ENCODE assay signal across 8 cellular contexts in the genomic region with DNA sequence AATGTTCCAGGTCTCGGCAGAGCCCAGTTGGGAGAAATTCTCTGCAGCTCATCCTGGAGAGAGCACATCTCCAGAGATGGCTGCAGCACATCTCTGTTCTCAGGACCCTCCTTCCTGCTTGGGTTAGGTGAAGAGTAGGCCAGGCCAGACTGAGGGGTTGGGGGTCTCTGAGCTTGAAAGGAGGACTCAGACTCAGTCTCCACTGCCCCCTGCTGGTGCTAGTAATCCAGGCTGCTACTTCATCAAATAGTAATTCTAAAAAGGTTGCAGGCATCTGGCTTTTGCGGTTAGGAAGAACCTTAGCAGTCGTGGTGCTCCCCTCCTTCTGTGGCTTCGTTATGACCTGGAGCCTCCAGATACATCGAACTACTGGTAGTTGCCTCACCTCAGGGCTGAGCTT. TPM values are rescaled to one million over a fixed set of nuclear protein-coding genes. Genes with fewer than 3 reads are reported as not detected.
DNase-seq lines count a peak whose midpoint lies in the region; ATAC-seq and TF ChIP-seq lines count a peak whose summit lies in the region.

No MANE protein-coding gene starts in this region.

- H3K9me3 ChIP-seq in hepatocyte (ENCODE audit: low read depth): no peaks in the 10 kb centered on the region
- no peaks in the 10 kb centered on the region for H3K9me3 ChIP-seq in tibial artery
- no peaks in the 10 kb centered on the region for H3K9me3 ChIP-seq in aorta (ENCODE audit: control insufficient read depth, low read length)

- DNase-seq in AG09309 (ENCODE audit: low read depth): no peak
- peak; percentile 71 for DNase-seq in hepatocyte (ENCODE audit: low spot score)
- DNase-seq in tibial artery: peak; percentile 28 to 52
- no peak for DNase-seq in aorta
- DNase-seq in HPDE6-E6E7 (ENCODE audit: extremely low spot score): no peak

- H3K4me2 ChIP-seq in hepatocyte: no peak overlapping the region

- intact Hi-C loops in tibial artery (cut with DNase I; ENCODE audit: low total_unique reads) (no loop called here), aorta (cut with DNase I) (loop anchor here in 1 of 2 donors (10.0 kb wide), 1 partner anchor 196 kb away; no protein-coding TSS in a partner anchor)

- peaks cover 23% of the 10 kb centered on the region for H3K79me2 ChIP-seq in hepatocyte

- ATAC-seq in aorta (ENCODE audit: low FRiP score) (no peak), GM18520 (IDR thresholded peaks at IDR 0.05; ENCODE audit: unreplicated experiment) (no peak)

- TF ChIP-seq CTCF in AG09309 (IDR thresholded peaks at IDR 0.05; ENCODE audit: control insufficient read depth, insufficient read depth, low read depth, low read length, missing control alignments): peak; percentile 77
- TF ChIP-seq CTCF in GM12875 (IDR thresholded peaks at IDR 0.05; ENCODE audit: borderline replicate concordance, insufficient read depth, low read depth, low read length): peak; percentile 54
- peak; percentile 80 for TF ChIP-seq CTCF in VCaP (conservative IDR thresholded peaks at IDR 0.05)
- TF ChIP-seq CTCF in hepatocyte (IDR thresholded peaks at IDR 0.05; ENCODE audit: poor library complexity): peak; percentile 66
- peak; percentile 37 for TF ChIP-seq CTCF in tibial artery (IDR thresholded peaks at IDR 0.05)

- no peak overlapping the region for H3K4me3 ChIP-seq in AG09309 (ENCODE audit: control insufficient read depth, low read depth, low read length)
- H3K4me3 ChIP-seq in GM12875 (ENCODE audit: low read depth, low read length): no peak overlapping the region
- no peak overlapping the region for H3K4me3 ChIP-seq in hepatocyte
- no peak overlapping the region for H3K4me3 ChIP-seq in tibial artery
- H3K4me3 ChIP-seq in aorta (ENCODE audit: low read length in 2 of 2): no peak overlapping the region

- H3K27me3 ChIP-seq in hepatocyte (no peaks in the 10 kb centered on the region), tibial artery (no peaks in the 10 kb centered on the region), aorta (ENCODE audit: control insufficient read depth in 1 of 2, insufficient read depth in 2 of 2, low read length in 1 of 2) (no peaks in the 10 kb centered on the region)

- H3K36me3 ChIP-seq in hepatocyte (replicated peaks; ENCODE audit: insufficient read depth, low read depth) (no peaks in the 10 kb centered on the region), tibial artery (peaks cover 0 to 13% (median 7%) of the 10 kb centered on the region in 3 donors), aorta (ENCODE audit: control insufficient read depth in 1 of 2, insufficient read depth in 2 of 2, low read length in 1 of 2) (no peaks in the 10 kb centered on the region)

- 60% methylated on average over 5 of the region's 5 CpGs for WGBS in hepatocyte (ENCODE audit: low lambda C conversion rate, missing lambda C conversion rate)
- WGBS in aorta, 2 donors: 54 to 56% methylated on average over 5 of the region's 5 CpGs

- H3K4me1 ChIP-seq in hepatocyte (ENCODE audit: insufficient read depth) (no peaks in the 10 kb centered on the region), tibial artery (peaks cover 0 to 4% (median 0%) of the 10 kb centered on the region in 4 donors), aorta (ENCODE audit: control insufficient read depth in 1 of 2, insufficient read depth in 2 of 2, low read length in 2 of 2) (no peaks in the 10 kb centered on the region)

- H3K9me2 ChIP-seq in hepatocyte (replicated peaks; ENCODE audit: insufficient read depth): no peaks in the 10 kb centered on the region

- H2AFZ ChIP-seq in hepatocyte: no peak overlapping the region

- H3K27ac ChIP-seq in VCaP (no peak overlapping the region), hepatocyte (no peak overlapping the region), tibial artery (no peak overlapping the region), aorta (ENCODE audit: low read depth in 1 of 2, low read length in 2 of 2) (no peak overlapping the region)

- peaks cover 6% of the 10 kb centered on the region for H4K20me1 ChIP-seq in hepatocyte (ENCODE audit: insufficient read depth, poor library complexity, severe bottlenecking)

RNA-seq across cellular contexts. Expression of a gene that starts 9.7 kb away (rescaled TPM):
- total RNA-seq in hepatocyte: 14.9 and 18.7 TPM in 2 replicates
- 4.8 and 5.0 TPM in 2 replicates for polyA plus RNA-seq in hepatocyte
- total RNA-seq in aorta: 10 to 100 TPM in 1 of 2 donors, 1 to 10 TPM in 1; 5.9 to 12.9 TPM
- 1 to 10 TPM; 1.5 to 4.0 TPM for polyA plus RNA-seq in aorta

Comparison
In these comparisons a context has a peak if more than half of its experiments do, and no peak if none do; other contexts are left out.
1. DNase-seq: peak in hepatocyte (single experiment) and tibial artery (2 of 2); none in AG09309 (single experiment), aorta (0 of 2) and HPDE6-E6E7 (single experiment).
2. Peak in every context shown above with its lines, with median percentiles within 50 percentile points of each other: CTCF ChIP-seq.